Comparison of ENCODE assay signal across 8 cellular contexts in the genomic region with DNA sequence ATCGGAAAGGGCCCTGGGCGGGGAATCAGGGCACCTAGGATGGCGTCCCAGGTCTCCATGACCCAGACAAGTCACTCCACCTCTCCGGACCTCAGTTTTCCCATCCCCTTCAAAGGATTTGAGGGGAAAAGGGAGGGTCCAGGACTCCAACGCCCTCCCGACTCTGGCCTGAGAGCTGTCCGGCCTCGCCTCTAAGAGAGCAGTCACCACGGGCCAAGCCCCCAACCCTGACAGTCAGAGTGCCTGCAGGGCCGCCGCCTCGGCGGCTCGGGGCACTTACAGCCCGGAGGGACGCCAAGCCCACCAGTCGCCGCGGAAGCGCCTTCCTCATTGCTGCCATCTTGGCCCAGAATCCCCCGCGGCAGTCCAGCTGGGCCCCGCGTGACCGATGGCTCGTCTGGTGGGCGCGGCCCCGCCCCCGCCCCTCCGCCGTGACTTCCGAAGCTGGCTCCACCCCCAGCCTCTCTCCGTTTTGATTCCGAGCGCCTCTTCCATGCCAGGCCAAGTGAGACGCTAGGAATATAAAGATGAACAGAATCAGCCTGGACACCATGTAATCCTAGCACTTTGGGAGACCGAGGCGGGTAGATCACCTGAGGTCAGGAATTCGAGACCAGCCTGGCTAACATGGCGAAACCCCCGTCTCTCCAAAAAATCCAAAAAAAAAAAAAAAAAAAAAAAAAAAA. TPM values are rescaled to one million over a fixed set of nuclear protein-coding genes. Genes with fewer than 3 reads are reported as not detected.
A peak's percentile ranks its signal among the peaks of the same experiment; 100 is the strongest.
DNase-seq lines count a peak whose midpoint lies in the region; ATAC-seq and TF ChIP-seq lines count a peak whose summit lies in the region.

Gene HMGCL (minus strand): TSS at position 354 of the 686 bp plus-strand sequence. CDS start 14 bp downstream, at position 340.

- H3K4me1 ChIP-seq in spleen = peaks cover 6 to 32% (median 15%) of the 10 kb centered on the region in 6 donors

- intact Hi-C loops in spleen (cut with DNase I; ENCODE audit: low total_unique reads) = no loop called here

- peak within 1 kb of the TSS; percentile 98 for H3K27ac ChIP-seq in caudate nucleus (ENCODE audit: low read depth, low read length)
- peak within 1 kb of the TSS; percentile 91 to 97 (median 92) for H3K27ac ChIP-seq in spleen

- TF ChIP-seq CTCF in spleen (IDR thresholded peaks at IDR 0.05 in 8 of 11, conservative IDR thresholded peaks at IDR 0.05 in 3 of 11) = peak in 1 of 11 experiments; percentile 12

- peak; percentile 65 for ATAC-seq in HG03095 (IDR thresholded peaks at IDR 0.05; ENCODE audit: unreplicated experiment)

- H3K4me3 ChIP-seq in spleen = peak within 1 kb of the TSS; percentile 56 to 97 (median 82)

- no peaks in the 10 kb centered on the region for H3K27me3 ChIP-seq in spleen (replicated peaks in 1 of 7)

- no peaks in the 10 kb centered on the region for H3K9me3 ChIP-seq in spleen

- H3K36me3 ChIP-seq in spleen = peaks cover 0 to 2% (median 0%) of the 10 kb centered on the region in 6 donors

- TF ChIP-seq POLR2A in spleen (IDR thresholded peaks at IDR 0.05) = peak; percentile 43 to 65 (median 57)

- peak; percentile 86 for DNase-seq in NCI-H1436 (lab: John Stamatoyannopoulos, UW)
- DNase-seq in NCI-H1436 treated with DMSO at 0.1 percent for 48 hours (lab: John Stamatoyannopoulos, UW) = no peak
- peak; percentile 76 for DNase-seq in NCI-H345 treated with DMSO at 0.1 percent for 48 hours (lab: John Stamatoyannopoulos, UW; ENCODE audit: unreplicated experiment)
- peak; percentile 72 to 88 (median 78) for DNase-seq in activated CD4-positive, CD25-positive, alpha-beta regulatory T cell (lab: John Stamatoyannopoulos, UW)
- DNase-seq in caudate nucleus (lab: John Stamatoyannopoulos, UW) = peak in 60 of 61 donors; percentile 24 to 92 (median 82)
- DNase-seq in iris pigment epithelial cell (ENCODE audit: low read depth) = peak; percentile 91
- peak; percentile 97 for DNase-seq in spleen

- WGBS in spleen, 5 donors = 0 to 3% (median 1%) methylated on average over 9 to 42 of the region's 42 CpGs

RNA-seq across cellular contexts. Expression of gene HMGCL, which starts in this region (rescaled TPM):
- total RNA-seq in spleen = 10 to 100 TPM; 26.5 to 42.3 (median 35.5) TPM
- polyA plus RNA-seq in spleen = 10 to 100 TPM; 28.4 to 40.5 (median 32.6) TPM
